ENCODE assay signal across 3 cellular contexts in genomic region chr6:24671077-24671476, GRCh38. TPM values are rescaled to one million over a fixed set of nuclear protein-coding genes. Genes with fewer than 3 reads are reported as not detected.
"Had no signal": no experiment of that assay in that cellular context is flagged by ENCODE, and none has a peak within 500 bp of the region (broad histone marks: within the 10 kb centered on the region; RNA-seq: fewer than 3 reads in every experiment).

No MANE protein-coding gene starts in this region.

RNA-seq across cellular contexts. Expression of gene KIAA0319, which starts 25.1 kb away (rescaled TPM):
- total RNA-seq: activated T-helper 1 cell treated with anti-CD3 and anti-CD28 coated beads, Interleukin-12 subunit alpha, Interleukin-12 subunit beta, Interleukin-2, Interleukin-4 antibody, amounts not matched to agents 30 ng/mL and 10 ng/mL and 1 ng/mL, durations not matched to agents 14 hours and 24 hours and 36 hours; activated T-helper 2 cell treated with anti-CD3 and anti-CD28 coated beads, Interferon-gamma antibody, Interleukin-2, Interleukin-4, amounts not matched to agents 10 μg/mL and 5 μg/mL and 100 μg/mL, durations not matched to agents 14 hours and 24 hours and 36 hours; ascending aorta had no signal
